In the genomic region with DNA sequence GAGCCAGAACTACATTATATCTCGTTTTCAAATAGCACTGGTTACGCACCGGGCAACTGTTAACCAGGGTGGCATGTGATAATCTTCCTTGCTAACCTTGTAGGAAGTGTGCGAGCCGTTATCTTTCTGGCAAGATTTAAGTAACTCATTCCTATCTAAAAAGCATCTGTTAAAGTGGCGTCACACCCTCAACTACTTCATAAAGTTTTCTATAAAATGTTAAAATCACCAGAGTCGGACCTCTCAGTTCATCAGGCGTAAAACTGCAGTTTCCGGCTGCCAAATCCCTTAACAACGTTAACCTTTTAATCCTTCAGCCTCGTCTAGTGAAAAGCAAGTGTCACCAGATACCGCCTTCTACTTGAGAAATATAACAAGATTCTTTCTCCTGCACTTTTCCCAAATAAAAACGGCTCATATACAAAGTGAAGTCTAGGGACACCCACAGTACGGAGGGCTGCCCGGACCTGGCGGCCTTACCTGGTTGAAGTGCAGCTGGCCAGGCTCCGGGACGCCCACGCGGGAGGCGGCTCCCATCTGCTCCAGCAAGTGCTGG, we compare ENCODE assay signal across 8 cellular contexts. TPM values are rescaled to one million over a fixed set of nuclear protein-coding genes. Genes with fewer than 3 reads are reported as not detected.
A peak's percentile ranks its signal among the peaks of the same experiment; 100 is the strongest.
DNase-seq lines count a peak whose midpoint lies in the region; ATAC-seq and TF ChIP-seq lines count a peak whose summit lies in the region.

No MANE protein-coding gene starts in this region.

- H3K4me1 ChIP-seq in KMS-11 (ENCODE audit: low read depth, poor library complexity, severe bottlenecking) (peaks cover 19% of the 10 kb centered on the region), skeletal muscle tissue (ENCODE audit: control insufficient read depth in 3 of 3, insufficient read depth in 3 of 3, low read length in 3 of 3) (peaks cover 2 to 17% (median 9%) of the 10 kb centered on the region in 3 donors)

- peaks cover 51% of the 10 kb centered on the region for H3K4me1 Mint-ChIP-seq in activated T-cell treated with anti-CD3 and anti-CD28 coated beads, Interleukin-2, amount 50 U/mL, for 24 hours (ENCODE audit: low read depth)

- H3K27ac ChIP-seq in KMS-11 (peak overlapping the region; percentile 84), skeletal muscle tissue (ENCODE audit: low read depth, low read length) (peak overlapping the region; percentile 31)

- TF ChIP-seq CTCF in KMS-11 (conservative IDR thresholded peaks at IDR 0.05; ENCODE audit: low read depth, low read length) = no peak
- TF ChIP-seq CTCF in GM10266 (IDR thresholded peaks at IDR 0.05; ENCODE audit: control insufficient read depth, insufficient read depth, low read depth, missing control alignments) = no peak

- DNase-seq in ELR (ENCODE audit: low read depth) (peak; percentile 6), glomerular visceral epithelial cell (ENCODE audit: extremely low spot score) (peak; percentile 7), NCI-H187 treated with DMSO at 0.1 percent for 48 hours (lab: John Stamatoyannopoulos, UW) (no peak), GM10266 (ENCODE audit: extremely low spot score) (no peak)
- no peak for DNase-seq in activated T-cell treated with anti-CD3 and anti-CD28 coated beads, Interleukin-2, amount 50 U/mL, for 24 hours

- peak overlapping the region; percentile 95 for H3K27ac Mint-ChIP-seq in activated T-cell treated with anti-CD3 and anti-CD28 coated beads, Interleukin-2, amount 50 U/mL, for 24 hours

- H4K20me1 ChIP-seq in KMS-11 (ENCODE audit: insufficient read depth) = no peaks in the 10 kb centered on the region

- no peaks in the 10 kb centered on the region for H3K9me3 ChIP-seq in skeletal muscle tissue (ENCODE audit: control insufficient read depth in 3 of 3, low read length in 3 of 3)

- H3K79me2 ChIP-seq in KMS-11 (ENCODE audit: insufficient read depth, low read depth) = peaks cover 25% of the 10 kb centered on the region

- H3K36me3 ChIP-seq in KMS-11 (ENCODE audit: insufficient read depth) = no peaks in the 10 kb centered on the region
- no peaks in the 10 kb centered on the region for H3K36me3 ChIP-seq in skeletal muscle tissue (ENCODE audit: control insufficient read depth in 3 of 3, insufficient read depth in 3 of 3, low read length in 3 of 3)

- H3K4me2 ChIP-seq in KMS-11 = peak overlapping the region; percentile 90

- H3K4me3 Mint-ChIP-seq in activated T-cell treated with anti-CD3 and anti-CD28 coated beads, Interleukin-2, amount 50 U/mL, for 24 hours = peak overlapping the region; percentile 82

- peak overlapping the region; percentile 90 for H2AFZ ChIP-seq in KMS-11 (ENCODE audit: low read depth)

- peak; percentile 26 for ATAC-seq in GM21786 (IDR thresholded peaks at IDR 0.05; ENCODE audit: unreplicated experiment)

- H3K4me3 ChIP-seq in KMS-11 (IDR thresholded peaks at IDR 0.05; ENCODE audit: insufficient read depth, low read depth, low read length) = no peak overlapping the region
- H3K4me3 ChIP-seq in skeletal muscle tissue (ENCODE audit: low read length in 3 of 3) = peak overlapping the region; percentile 80 to 93 (median 81)

- peaks cover 43% of the 10 kb centered on the region for H3K36me3 Mint-ChIP-seq in activated T-cell treated with anti-CD3 and anti-CD28 coated beads, Interleukin-2, amount 50 U/mL, for 24 hours (ENCODE audit: low read depth)

- H3K27me3 Mint-ChIP-seq in activated T-cell treated with anti-CD3 and anti-CD28 coated beads, Interleukin-2, amount 50 U/mL, for 24 hours = no peaks in the 10 kb centered on the region

- H3K27me3 ChIP-seq in KMS-11 (ENCODE audit: insufficient read depth, low read depth) (no peaks in the 10 kb centered on the region), skeletal muscle tissue (ENCODE audit: control insufficient read depth in 3 of 3, insufficient read depth in 3 of 3, low read length in 3 of 3) (peaks cover 0 to 9% (median 3%) of the 10 kb centered on the region in 3 donors)

- H3K9ac ChIP-seq in KMS-11 (peak overlapping the region; percentile 84), skeletal muscle tissue (ENCODE audit: low read depth in 1 of 3, low read length in 3 of 3) (peak overlapping the region; percentile 69 to 78 (median 75))

- no peaks in the 10 kb centered on the region for H3K9me3 Mint-ChIP-seq in activated T-cell treated with anti-CD3 and anti-CD28 coated beads, Interleukin-2, amount 50 U/mL, for 24 hours

RNA-seq across cellular contexts. Expression of gene SLC39A8, which starts 1.2 kb away (rescaled TPM):
- 6.3 TPM for total RNA-seq in skeletal muscle tissue

Comparison
In these comparisons a context has a peak if more than half of its experiments do, and no peak if none do; other contexts are left out.
1. DNase-seq: peak in ELR (single experiment) and glomerular visceral epithelial cell (single experiment); none in activated T-cell treated with anti-CD3 and anti-CD28 coated beads, Interleukin-2, amount 50 U/mL, for 24 hours (single experiment), NCI-H187 treated with DMSO at 0.1 percent for 48 hours (single experiment) and GM10266 (single experiment).